Comparison of ENCODE assay signal across 26 cellular contexts in genomic region chr3:124200336-124200901, GRCh38.
A peak's percentile ranks its signal among the peaks of the same experiment; 100 is the strongest.
DNase-seq lines count a peak whose midpoint lies in the region; TF ChIP-seq lines count a peak whose summit lies in the region.
"Had no signal": no experiment of that assay in that cellular context is flagged by ENCODE, and none has a peak within 500 bp of the region (broad histone marks: within the 10 kb centered on the region; RNA-seq: fewer than 3 reads in every experiment).

No MANE protein-coding gene starts in this region.

- H3K36me3 ChIP-seq in osteoblast (ENCODE audit: insufficient read depth, low read length) = no peaks in the 10 kb centered on the region
- H3K36me3 ChIP-seq: esophagus muscularis mucosa had no signal

- H3K4me1 Mint-ChIP-seq in activated naive CD8-positive, alpha-beta T cell treated with anti-CD3 and anti-CD28 coated beads for 36 hours = no peaks in the 10 kb centered on the region
- H3K4me1 Mint-ChIP-seq: activated naive CD4-positive, alpha-beta T cell treated with anti-CD3 and anti-CD28 coated beads, Interleukin-2, amount 10 ng/mL, durations not matched to agents 7 days and 5 days; CD4-positive, CD25-positive, alpha-beta regulatory T cell; T-cell had no signal

- in situ Hi-C loops in SK-MEL-5 (cut with HindIII; ENCODE audit: low pct_unique_long_range_greater_than_20kb, low sequenced_read_pairs) = no loop called here

- TF ChIP-seq CTCF in epithelial cell of esophagus (IDR thresholded peaks at IDR 0.05; ENCODE audit: insufficient read depth, low read depth, low read length, missing control alignments) = no peak
- TF ChIP-seq CTCF in osteoblast (IDR thresholded peaks at IDR 0.05; ENCODE audit: extremely low read depth, low read depth, low read length) = no peak
- TF ChIP-seq CTCF in lower leg skin (IDR thresholded peaks at IDR 0.05) = no peak

- H3K27ac Mint-ChIP-seq in activated naive CD8-positive, alpha-beta T cell treated with anti-CD3 and anti-CD28 coated beads for 36 hours = no peak overlapping the region
- H3K27ac Mint-ChIP-seq: activated naive CD4-positive, alpha-beta T cell treated with anti-CD3 and anti-CD28 coated beads, Interleukin-2, amount 10 ng/mL, durations not matched to agents 7 days and 5 days; activated T-cell treated with anti-CD3 and anti-CD28 coated beads, Interleukin-2, amount 50 U/mL, for 72 hours; CD4-positive, CD25-positive, alpha-beta regulatory T cell; HFFc6; mesothelial cell of epicardium; natural killer cell treated with Interleukin-12 subunit alpha and Interleukin-12 subunit beta and Interleukin-15 and Interleukin-18, amount 100 ng/mL, for 72 hours; T-cell had no signal

- no peaks in the 10 kb centered on the region for H3K79me2 ChIP-seq in osteoblast (ENCODE audit: insufficient read depth, low read length)

- no peak overlapping the region for H3K4me3 Mint-ChIP-seq in activated naive CD8-positive, alpha-beta T cell treated with anti-CD3 and anti-CD28 coated beads for 36 hours
- H3K4me3 Mint-ChIP-seq: activated naive CD4-positive, alpha-beta T cell treated with anti-CD3 and anti-CD28 coated beads, Interleukin-2, amount 10 ng/mL, durations not matched to agents 7 days and 5 days; activated T-cell treated with anti-CD3 and anti-CD28 coated beads, Interleukin-2, amount 50 U/mL, for 72 hours; CD4-positive, CD25-positive, alpha-beta regulatory T cell; HFFc6; mesothelial cell of epicardium; natural killer cell treated with Interleukin-12 subunit alpha and Interleukin-12 subunit beta and Interleukin-15 and Interleukin-18, amount 100 ng/mL, for 72 hours; T-cell had no signal

- H3K9me3 Mint-ChIP-seq in activated naive CD8-positive, alpha-beta T cell treated with anti-CD3 and anti-CD28 coated beads for 36 hours = no peaks in the 10 kb centered on the region
- H3K9me3 Mint-ChIP-seq: activated naive CD4-positive, alpha-beta T cell treated with anti-CD3 and anti-CD28 coated beads, Interleukin-2, amount 10 ng/mL, durations not matched to agents 7 days and 5 days; activated T-cell treated with anti-CD3 and anti-CD28 coated beads, Interleukin-2, amount 50 U/mL, for 72 hours; HFFc6; mesothelial cell of epicardium; natural killer cell treated with Interleukin-12 subunit alpha and Interleukin-12 subunit beta and Interleukin-15 and Interleukin-18, amount 100 ng/mL, for 72 hours; T-cell had no signal

- DNase-seq in EH (ENCODE audit: low read depth) = peak; percentile 46
- DNase-seq in SK-MEL-5 (ENCODE audit: low read depth, low spot score) = peak; percentile 88
- DNase-seq in epithelial cell of esophagus (ENCODE audit: low read depth) = peak; percentile 3
- peak; percentile 36 for DNase-seq in osteoblast (ENCODE audit: insufficient read length, low spot score, missing footprints)
- DNase-seq in lower leg skin (ENCODE audit: low spot score in 2 of 2) = no peak
- DNase-seq in activated gamma-delta T cell treated with Interleukin-2 at 50 U/mL for 16 hours = no peak
- no peak for DNase-seq in activated naive CD8-positive, alpha-beta T cell treated with anti-CD3 and anti-CD28 coated beads for 36 hours
- no peak for DNase-seq in NCI-H187 treated with DMSO at 0.1 percent for 48 hours (lab: John Stamatoyannopoulos, UW)
- DNase-seq: activated CD4-positive, alpha-beta T cell treated with anti-CD3 and anti-CD28 coated beads for 4 hours; activated naive CD4-positive, alpha-beta T cell treated with anti-CD3 and anti-CD28 coated beads, Interleukin-2, amount 10 ng/mL, durations not matched to agents 7 days and 5 days; activated T-cell treated with anti-CD3 and anti-CD28 coated beads, Interleukin-2, amount 50 U/mL, for 72 hours; CD4-positive, CD25-positive, alpha-beta regulatory T cell; effector memory CD4-positive, alpha-beta T cell; GF-D8; HFFc6; left cardiac atrium; NCI-H146; NCI-H774; posterior cingulate gyrus; Right ventricle myocardium superior; stimulated activated CD8-positive, alpha-beta memory T cell treated with anti-CD3 and anti-CD28 coated beads, Interleukin-4, amount 100 ng/mL, for 48 hours; T-cell had no signal

- whole genome bisulfite sequencing in lower leg skin, 2 donors = 81% methylated on average over 4 of the region's 4 CpGs

- H3K4me3 ChIP-seq in epithelial cell of esophagus (ENCODE audit: low read length) (no peak overlapping the region), osteoblast (ENCODE audit: insufficient read depth, low read length) (no peak overlapping the region), lower leg skin (ENCODE audit: low read depth, poor library complexity, severe bottlenecking) (no peak overlapping the region)
- H3K4me3 ChIP-seq: esophagus muscularis mucosa had no signal

- H3K27me3 Mint-ChIP-seq in activated naive CD8-positive, alpha-beta T cell treated with anti-CD3 and anti-CD28 coated beads for 36 hours = peaks cover 2% of the 10 kb centered on the region

- H3K36me3 Mint-ChIP-seq in activated naive CD8-positive, alpha-beta T cell treated with anti-CD3 and anti-CD28 coated beads for 36 hours = no peaks in the 10 kb centered on the region
- H3K36me3 Mint-ChIP-seq: activated naive CD4-positive, alpha-beta T cell treated with anti-CD3 and anti-CD28 coated beads, Interleukin-2, amount 10 ng/mL, durations not matched to agents 7 days and 5 days; CD4-positive, CD25-positive, alpha-beta regulatory T cell; mesothelial cell of epicardium; natural killer cell treated with Interleukin-12 subunit alpha and Interleukin-12 subunit beta and Interleukin-15 and Interleukin-18, amount 100 ng/mL, for 72 hours; T-cell had no signal

- H3K27me3 ChIP-seq in osteoblast (ENCODE audit: insufficient read depth, low read length) = peaks cover 72% of the 10 kb centered on the region
- H3K27me3 ChIP-seq: esophagus muscularis mucosa had no signal

- no peak for TF ChIP-seq POLR2A in lower leg skin (IDR thresholded peaks at IDR 0.05)

- no peak overlapping the region for H3K4me2 ChIP-seq in osteoblast (ENCODE audit: insufficient read depth, low read length)
- H3K4me2 ChIP-seq: KMS-11 had no signal

- intact Hi-C loops in lower leg skin (cut with DNase I; ENCODE audit: low total_unique reads) = no loop called here

- H4K20me1 ChIP-seq in osteoblast (ENCODE audit: insufficient read depth, low read length) = peaks cover 3% of the 10 kb centered on the region

- H3K4me1 ChIP-seq in osteoblast (ENCODE audit: insufficient read depth, low read length) = no peaks in the 10 kb centered on the region

- H3K27ac ChIP-seq in osteoblast (ENCODE audit: low read depth, low read length) = no peak overlapping the region
- H3K27ac ChIP-seq: esophagus muscularis mucosa, KMS-11 had no signal

- no peaks in the 10 kb centered on the region for H3K9me3 ChIP-seq in osteoblast (ENCODE audit: low read depth, low read length)
- H3K9me3 ChIP-seq: esophagus muscularis mucosa had no signal

- no peak overlapping the region for H2AFZ ChIP-seq in osteoblast (ENCODE audit: low read length)

Comparison
In these comparisons a context has a peak if more than half of its experiments do, and no peak if none do; other contexts are left out.
1. DNase-seq: peak in EH (single experiment), SK-MEL-5 (single experiment), epithelial cell of esophagus (single experiment) and osteoblast (single experiment); none in lower leg skin (0 of 2), activated gamma-delta T cell treated with Interleukin-2 at 50 U/mL for 16 hours (single experiment), activated naive CD8-positive, alpha-beta T cell treated with anti-CD3 and anti-CD28 coated beads for 36 hours (single experiment) and NCI-H187 treated with DMSO at 0.1 percent for 48 hours (single experiment).